In genomic region chr4:2934813-2935761, GRCh38 we compare ENCODE assay signal across 8 cellular contexts. TPM values are rescaled to one million over a fixed set of nuclear protein-coding genes. Genes with fewer than 3 reads are reported as not detected.
DNase-seq lines count a peak whose midpoint lies in the region; ATAC-seq and TF ChIP-seq lines count a peak whose summit lies in the region.

No MANE protein-coding gene starts in this region.

- H3K4me1 Mint-ChIP-seq in activated B cell treated with CpG ODN at 0.5 μM for 24 hours = peaks cover 66% of the 10 kb centered on the region

- peak; percentile 96 for TF ChIP-seq POLR2A in GM18526 (IDR thresholded peaks at IDR 0.05; ENCODE audit: extremely low read depth, insufficient read length)

- POLR2A ChIA-PET in activated B cell treated with CpG ODN at 0.5 μM for 24 hours (lab: Charles Lee) = interaction anchor here (0.5 to 4.0 kb wide), 13 partner anchors 9 to 1072 kb away, joined by 3 to 31 read pairs (median 5); partner anchors contain the start of genes GRK4 and NOP14

- H3K4me3 ChIP-seq in cardiac fibroblast (replicated peaks in 1 of 2; ENCODE audit: low read depth in 2 of 2, low read length in 2 of 2) = peak overlapping the region; percentile 79 to 83

- intact Hi-C loops in activated B cell treated with CpG ODN at 0.5 μM for 24 hours (cut with micrococcal nuclease) = loop anchor here (1.0 to 10.0 kb wide), 5 partner anchors 28 to 690 kb away; partner anchors contain the start of genes CFAP99, GRK4, HAUS3 and NOP14

- CTCF ChIA-PET in activated B cell treated with CpG ODN at 0.5 μM for 24 hours (lab: Charles Lee) = interaction anchor here (0.9 to 2.1 kb wide), 3 partner anchors 14 to 28 kb away, joined by 3 to 7 read pairs (median 3); partner anchors contain the start of genes GRK4 and NOP14

- no peaks in the 10 kb centered on the region for H3K9me3 Mint-ChIP-seq in activated B cell treated with CpG ODN at 0.5 μM for 24 hours

- peak overlapping the region; percentile 59 for H3K27ac Mint-ChIP-seq in activated B cell treated with CpG ODN at 0.5 μM for 24 hours

- ATAC-seq in HG03159 (IDR thresholded peaks at IDR 0.05; ENCODE audit: unreplicated experiment) (peak; percentile 56), activated B cell treated with CpG ODN at 0.5 μM for 24 hours (ENCODE audit: low read depth) (peak; percentile 46)

- DNase-seq in 8988T (peak; percentile 93), NCI-H2227 treated with DMSO at 0.1 percent for 48 hours (lab: John Stamatoyannopoulos, UW) (peak; percentile 75), activated B cell treated with CpG ODN at 0.5 μM for 24 hours (peak; percentile 99), cardiac fibroblast (ENCODE audit: low read depth in 2 of 2) (peak; percentile 89 to 91), iris pigment epithelial cell (ENCODE audit: low read depth) (peak; percentile 87), smooth muscle cell of the brain vasculature (ENCODE audit: low read depth, low spot score) (peak; percentile 65)

- H3K4me3 Mint-ChIP-seq in activated B cell treated with CpG ODN at 0.5 μM for 24 hours = peak overlapping the region; percentile 83

- no peak for TF ChIP-seq CTCF in activated B cell treated with CpG ODN at 0.5 μM for 24 hours (IDR thresholded peaks at IDR 0.05)
- no peak for TF ChIP-seq CTCF in cardiac fibroblast (IDR thresholded peaks at IDR 0.05; ENCODE audit: low read depth, low read length)

- peaks cover 52% of the 10 kb centered on the region for H3K36me3 Mint-ChIP-seq in activated B cell treated with CpG ODN at 0.5 μM for 24 hours (ENCODE audit: low read depth)

- no peaks in the 10 kb centered on the region for H3K27me3 Mint-ChIP-seq in activated B cell treated with CpG ODN at 0.5 μM for 24 hours

RNA-seq across cellular contexts. Expression of gene NOP14, which starts 28.1 kb away (rescaled TPM):
- 56.3 and 57.3 TPM in 2 replicates for total RNA-seq in activated B cell treated with CpG ODN at 0.5 μM for 24 hours

RNA-seq across cellular contexts. Expression of gene GRK4, which starts 28.3 kb away (rescaled TPM):
- 1.4 and 2.1 TPM in 2 replicates for total RNA-seq in activated B cell treated with CpG ODN at 0.5 μM for 24 hours

Comparison
In these comparisons a context has a peak if more than half of its experiments do, and no peak if none do; other contexts are left out.
1. Peak in every context shown above with its lines: DNase-seq, ATAC-seq and H3K4me3 ChIP-seq.